ENCODE assay signal across 11 cellular contexts in genomic region chr1:37765937-37766664, GRCh38. TPM values are rescaled to one million over a fixed set of nuclear protein-coding genes. Genes with fewer than 3 reads are reported as not detected.
A peak's percentile ranks its signal among the peaks of the same experiment; 100 is the strongest.
DNase-seq lines count a peak whose midpoint lies in the region; ATAC-seq, FAIRE-seq and TF ChIP-seq lines count a peak whose summit lies in the region.
"Had no signal": no experiment of that assay in that cellular context is flagged by ENCODE, and none has a peak within 500 bp of the region (broad histone marks: within the 10 kb centered on the region; RNA-seq: fewer than 3 reads in every experiment).

No MANE protein-coding gene starts in this region.

- 0 out of 2 replicates have a peak, but pooled peaks cover 3% of the 10 kb centered on the region for H4K20me1 ChIP-seq in SK-N-SH (ENCODE audit: insufficient read depth)

- no peak for TF ChIP-seq POLR2A in H54 (IDR thresholded peaks at IDR 0.05; ENCODE audit: low read depth, low read length)

- TF ChIP-seq EP300 in SK-N-SH (IDR thresholded peaks at IDR 0.05; ENCODE audit: borderline replicate concordance in 1 of 2, low read depth in 1 of 2, low read length in 1 of 2) = no peak

- peaks cover 0 to 13% of the 10 kb centered on the region in 2 experiments; a peak in 1 of 4 replicates for H3K4me1 ChIP-seq in SK-N-SH (ENCODE audit: control insufficient read depth in 1 of 2, insufficient read depth in 2 of 2, low read depth in 1 of 2, low read length in 1 of 2)

- no peak overlapping the region for H2AFZ ChIP-seq in SK-N-SH (ENCODE audit: low read depth)

- H3K36me3 Mint-ChIP-seq in immature natural killer cell = no peaks in the 10 kb centered on the region

- H3K9me2 ChIP-seq in SK-N-SH = no peaks in the 10 kb centered on the region

- FAIRE-seq in D721Med (lab: Jason Lieb, UNC) = no peak
- no peak for FAIRE-seq in H54 (lab: Jason Lieb, UNC)
- FAIRE-seq: endothelial cell of umbilical vein had no signal

- no peaks in the 10 kb centered on the region for H3K79me2 ChIP-seq in SK-N-SH (ENCODE audit: insufficient read depth)

- DNase-seq in D721Med (ENCODE audit: insufficient read length, low spot score) = no peak
- peak; percentile 34 for DNase-seq in HT-29 (ENCODE audit: low spot score)
- peak; percentile 67 for DNase-seq in SK-N-SH
- no peak for DNase-seq in immature natural killer cell
- DNase-seq in H54 (ENCODE audit: insufficient read length, low spot score) = no peak
- DNase-seq: activated CD4-positive, CD25-positive, alpha-beta regulatory T cell had no signal

- TF ChIP-seq CTCF in D721Med (IDR thresholded peaks at IDR 0.05; ENCODE audit: insufficient read depth, missing control alignments) = peak; percentile 43
- TF ChIP-seq CTCF in SK-N-SH (IDR thresholded peaks at IDR 0.05) = 0 out of 2 replicates have a peak, but pooled peaks have one; percentile 9

- H3K36me3 ChIP-seq in SK-N-SH (replicated peaks in 1 of 2; ENCODE audit: control insufficient read depth in 1 of 2, insufficient read depth in 2 of 2, low read length in 1 of 2) = no peaks in the 10 kb centered on the region

- H3K9me3 ChIP-seq in SK-N-SH = no peaks in the 10 kb centered on the region

- peaks cover 0 to 6% of the 10 kb centered on the region in 2 donors for H3K4me1 Mint-ChIP-seq in immature natural killer cell
- H3K4me1 Mint-ChIP-seq: nephron had no signal

- H3K9me3 Mint-ChIP-seq in immature natural killer cell = peaks cover 0 to 6% (median under 1%) of the 10 kb centered on the region in 6 donors

- POLR2A ChIA-PET in SK-N-SH (lab: Yijun Ruan, JAX) = interaction anchor here (0.6 to 2.1 kb wide), 5 partner anchors 29 to 1145 kb away, joined by 3 to 6 read pairs (median 5); partner anchors contain the start of genes C1orf122, CDCA8 and YRDC

- H3K27me3 Mint-ChIP-seq in immature natural killer cell (ENCODE audit: low read depth in 3 of 3) = peaks cover 24 to 38% (median 24%) of the 10 kb centered on the region in 3 donors

- H3K4me3 ChIP-seq in SK-N-SH (ENCODE audit: low read depth in 2 of 2, low read length in 1 of 2) = peak overlapping the region in 1 of 2 experiments; percentile 42; a peak in 2 of 4 replicates

- no peak overlapping the region for H3K27ac ChIP-seq in SK-N-SH (ENCODE audit: low read depth in 2 of 2, low read length in 1 of 2)

- no peak overlapping the region for H3K9ac ChIP-seq in SK-N-SH

- WGBS in SK-N-SH (ENCODE audit: low lambda C conversion rate) = 4% methylated on average over 16 of the region's 27 CpGs

- no peaks in the 10 kb centered on the region for H3F3A ChIP-seq in SK-N-SH (replicated peaks; ENCODE audit: insufficient read depth)

- ATAC-seq in HG03457 (IDR thresholded peaks at IDR 0.05; ENCODE audit: unreplicated experiment) = no peak
- no peak for ATAC-seq in HG02588 (IDR thresholded peaks at IDR 0.05; ENCODE audit: unreplicated experiment)
- ATAC-seq in GM18861 (IDR thresholded peaks at IDR 0.05; ENCODE audit: unreplicated experiment) = no peak

- peak overlapping the region in 3 of 5 donors; percentile 8 to 44 (median 8) for H3K4me3 Mint-ChIP-seq in immature natural killer cell

- H3K27ac Mint-ChIP-seq in immature natural killer cell = no peak overlapping the region
- H3K27ac Mint-ChIP-seq: nephron had no signal

- CTCF ChIA-PET in SK-N-SH (lab: Yijun Ruan, JAX) = interaction anchor here (0.6 to 2.4 kb wide), 20 partner anchors 9 to 252 kb away, joined by 3 to 11 read pairs (median 3); partner anchors contain the start of genes C1orf122, MEAF6, MTF1 and YRDC

- peaks cover 40% of the 10 kb centered on the region for H3K27me3 ChIP-seq in SK-N-SH (ENCODE audit: insufficient read depth)

- peak; percentile 58 for TF ChIP-seq RAD21 in SK-N-SH (IDR thresholded peaks at IDR 0.05; ENCODE audit: low read length)

- peak overlapping the region; percentile 24; the same call in 1 of the 2 replicates for H3K4me2 ChIP-seq in SK-N-SH

TF ChIP-seq in SK-N-SH, 30 proteins besides CTCF, POLR2A, EP300 and RAD21:
- no peak for TF ChIP-seq PBX3 (IDR thresholded peaks at IDR 0.05)
- no peak for TF ChIP-seq FOXJ3 (CRISPR knock-in tag; IDR thresholded peaks at IDR 0.05)
- TF ChIP-seq ELF1 (IDR thresholded peaks at IDR 0.05) = no peak
- no peak for TF ChIP-seq YY1 (IDR thresholded peaks at IDR 0.05; ENCODE audit: low read depth)
- TF ChIP-seq SMC3 (IDR thresholded peaks at IDR 0.05; ENCODE audit: low read depth, low read length) = no peak; the same call in 1 of the 2 replicates
- peak; percentile 62 for TF ChIP-seq MXI1 (IDR thresholded peaks at IDR 0.05; ENCODE audit: low read depth, low read length)
- TF ChIP-seq JUND (IDR thresholded peaks at IDR 0.05) = no peak

RNA-seq across cellular contexts. Expression of gene EPHA10, which starts 1.2 kb away (rescaled TPM):
- 1.8 and 2.2 TPM in 2 replicates for total RNA-seq in HT-29 (2014; rRNA removed; shearing (Covaris generic))
- polyA plus RNA-seq in SK-N-SH (2012; rRNA removed) = 0.05 and 0.06 TPM in 2 replicates
- polyA plus RNA-seq in SK-N-SH (2012; cell fraction: cytosol; rRNA removed) = 0.05 and 0.14 TPM in 2 replicates
- 0.14 and 0.36 TPM in 2 replicates for polyA plus RNA-seq in SK-N-SH (2012; cell fraction: nucleus; rRNA removed)
- polyA plus RNA-seq in immature natural killer cell = not detected
- total RNA-seq: endothelial cell of umbilical vein had no signal
- polyA plus RNA-seq: endothelial cell of umbilical vein had no signal

RNA-seq across cellular contexts. Expression of gene MANEAL, which starts 27.5 kb away (rescaled TPM):
- 35.2 and 39.6 TPM in 2 replicates for total RNA-seq in HT-29 (2014; rRNA removed; shearing (Covaris generic))
- polyA plus RNA-seq in SK-N-SH (2012; rRNA removed) (2.7 and 3.7 TPM in 2 replicates), immature natural killer cell (1 to 10 TPM; 1.5 to 2.2 (median 1.7) TPM)
- 2.4 and 4.7 TPM in 2 replicates for polyA plus RNA-seq in SK-N-SH (2012; cell fraction: cytosol; rRNA removed)
- polyA plus RNA-seq in SK-N-SH (2012; cell fraction: nucleus; rRNA removed) = 1.4 and 2.4 TPM in 2 replicates

RNA-seq across cellular contexts. Expression of gene C1orf122, which starts 41.5 kb away (rescaled TPM):
- total RNA-seq in HT-29 (2014; rRNA removed; shearing (Covaris generic)) = 103 and 113 TPM in 2 replicates
- polyA plus RNA-seq in SK-N-SH (2012; rRNA removed) (63.2 and 75.3 TPM in 2 replicates), immature natural killer cell (10 to 100 TPM; 33.9 to 58.9 (median 39.3) TPM)
- 49.7 and 58.1 TPM in 2 replicates for polyA plus RNA-seq in SK-N-SH (2012; cell fraction: cytosol; rRNA removed)
- polyA plus RNA-seq in SK-N-SH (2012; cell fraction: nucleus; rRNA removed) = 68.5 and 98.0 TPM in 2 replicates

RNA-seq across cellular contexts. Expression of gene YRDC, which starts 41.9 kb away (rescaled TPM):
- 55.1 and 56.7 TPM in 2 replicates for total RNA-seq in HT-29 (2014; rRNA removed; shearing (Covaris generic))
- 34.2 and 46.1 TPM in 2 replicates for polyA plus RNA-seq in SK-N-SH (2012; rRNA removed)
- 35.5 and 41.0 TPM in 2 replicates for polyA plus RNA-seq in SK-N-SH (2012; cell fraction: cytosol; rRNA removed)
- 17.7 and 26.1 TPM in 2 replicates for polyA plus RNA-seq in SK-N-SH (2012; cell fraction: nucleus; rRNA removed)
- polyA plus RNA-seq in immature natural killer cell = 10 to 100 TPM; 17.7 to 44.1 (median 41.3) TPM

Comparison
In these comparisons a context has a peak if more than half of its experiments do, and no peak if none do; other contexts are left out.
1. DNase-seq: peak in HT-29 (single experiment) and SK-N-SH (single experiment); none in D721Med (single experiment), immature natural killer cell (0 of 3) and H54 (single experiment).